20 cellular contexts compared by ENCODE assay signal in the genomic region with DNA sequence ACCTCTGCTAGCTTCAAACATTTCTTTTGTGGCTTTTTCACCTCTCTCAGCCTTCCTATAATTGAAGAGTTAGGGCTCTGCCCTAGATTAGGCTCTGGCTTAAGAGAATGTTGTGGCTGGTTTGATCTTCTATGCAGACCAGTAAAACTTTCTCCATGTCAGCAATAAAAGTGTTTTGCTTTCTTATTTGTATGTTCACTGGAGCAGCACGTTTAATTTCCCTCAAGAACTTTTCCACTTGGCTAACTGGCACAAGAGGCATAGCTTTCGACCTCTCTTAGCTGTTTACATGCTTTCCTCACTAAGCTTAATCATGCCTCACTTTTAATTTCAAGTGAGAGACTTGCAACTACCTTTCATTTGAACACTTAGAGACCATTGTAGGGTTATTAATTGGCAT.
"Had no signal": no experiment of that assay in that cellular context is flagged by ENCODE, and none has a peak within 500 bp of the region (broad histone marks: within the 10 kb centered on the region; RNA-seq: fewer than 3 reads in every experiment).

No MANE protein-coding gene starts in this region.

- H3K4me1 ChIP-seq: heart right ventricle, neural progenitor cell, pancreas, stomach had no signal

- ATAC-seq: heart right ventricle; left colon; mucosa of descending colon; naive thymus-derived CD8-positive, alpha-beta T cell; pancreas had no signal

- DNase-seq: central memory CD4-positive, alpha-beta T cell; effector CD4-positive, alpha-beta T cell; endodermal cell; heart right ventricle; hypothalamus; left colon; mucosa of descending colon; naive thymus-derived CD8-positive, alpha-beta T cell; nucleus accumbens; pancreas; retina; small intestine; stimulated activated CD4-positive, alpha-beta T cell treated with anti-CD3 and anti-CD28 coated beads, Interleukin-12 subunit alpha, Interleukin-12 subunit beta, amount 100 ng/mL, for 4 hours; stimulated activated naive CD4-positive, alpha-beta T cell; stomach; substantia nigra; trophoblast cell had no signal

- H3K36me3 ChIP-seq: heart right ventricle, neural progenitor cell, pancreas, stomach, thoracic aorta had no signal

- H3K27me3 ChIP-seq: heart right ventricle, neural progenitor cell, pancreas, stomach had no signal

- H3K27ac ChIP-seq: coronary artery, heart right ventricle, neural progenitor cell, pancreas, stomach, thoracic aorta had no signal

- H3K4me3 ChIP-seq: coronary artery, heart right ventricle, mucosa of descending colon, neural progenitor cell, pancreas, stomach, thoracic aorta had no signal

- H3K9me3 ChIP-seq: pancreas, thoracic aorta had no signal
